In the genomic region with DNA sequence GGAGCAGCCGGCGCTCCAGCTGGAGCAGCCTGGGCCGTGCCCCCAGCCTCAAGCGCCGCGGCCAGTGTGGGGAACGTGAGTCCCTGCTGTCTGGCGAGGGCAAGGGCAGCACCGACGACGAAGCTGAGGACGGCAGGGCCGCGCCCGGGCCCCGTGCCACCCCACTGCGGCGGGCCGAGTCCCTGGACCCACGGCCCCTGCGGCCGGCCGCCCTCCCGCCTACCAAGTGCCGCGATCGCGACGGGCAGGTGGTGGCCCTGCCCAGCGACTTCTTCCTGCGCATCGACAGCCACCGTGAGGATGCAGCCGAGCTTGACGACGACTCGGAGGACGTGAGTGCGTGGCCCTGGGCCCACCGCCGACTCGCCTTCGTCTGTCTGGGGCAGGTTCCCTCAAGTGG, we compare ENCODE assay signal across 11 cellular contexts. TPM values are rescaled to one million over a fixed set of nuclear protein-coding genes. Genes with fewer than 3 reads are reported as not detected.
"Had no signal": no experiment of that assay in that cellular context is flagged by ENCODE, and none has a peak within 500 bp of the region (broad histone marks: within the 10 kb centered on the region; RNA-seq: fewer than 3 reads in every experiment).

No MANE protein-coding gene starts in this region.

- H3K4me2 ChIP-seq: GM23338, KMS-11 had no signal

- ATAC-seq: GM23338, HCT116, HepG2 had no signal

- H3K9me3 ChIP-seq: HAP-1 had no signal

- H3K9ac ChIP-seq: KMS-11 had no signal

- H3K27me3 Mint-ChIP-seq: IgD-negative memory B cell had no signal

- H3K36me3 ChIP-seq: HAP-1 had no signal

- DNase-seq: HFFc6, KBM-7 had no signal

- H3K27ac Mint-ChIP-seq: GM23338, HFFc6, IgD-negative memory B cell had no signal

- H3K4me3 Mint-ChIP-seq: GM23338, HFFc6, IgD-negative memory B cell had no signal

- H3K4me3 ChIP-seq: GM23338, HAP-1 had no signal

- H3K27ac ChIP-seq: HL-60, KMS-11 had no signal

- H3K9me3 Mint-ChIP-seq: GM23338, IgD-negative memory B cell had no signal

- H3K4me1 ChIP-seq: HAP-1 had no signal

- H3K4me1 Mint-ChIP-seq: GM23338 had no signal

- H3K36me3 Mint-ChIP-seq: IgD-negative memory B cell had no signal

- H2AFZ ChIP-seq: GM23338 had no signal

RNA-seq across cellular contexts. Expression of a gene that starts 16.0 kb away (rescaled TPM):
- total RNA-seq: GM23338, H1, HepG2, HT1080 had no signal
- polyA plus RNA-seq: H1, HepG2, IgD-negative memory B cell had no signal

RNA-seq across cellular contexts. Expression of a gene that starts 20.9 kb away (rescaled TPM):
- total RNA-seq: GM23338, H1, HepG2, HFFc6, HT1080 had no signal
- polyA plus RNA-seq: HepG2, IgD-negative memory B cell had no signal

RNA-seq across cellular contexts. Expression of a gene that starts 31.4 kb away (rescaled TPM):
- total RNA-seq: GM23338, H1, HepG2, HFFc6, HT1080 had no signal
- polyA plus RNA-seq: GM23338, IgD-negative memory B cell had no signal

RNA-seq across cellular contexts. Expression of a gene that starts 46.8 kb away (rescaled TPM):
- total RNA-seq: H1, HepG2, HFFc6, HT1080 had no signal
- polyA plus RNA-seq: GM23338, HepG2, IgD-negative memory B cell had no signal

RNA-seq across cellular contexts. Expression of a gene that starts 56.2 kb away (rescaled TPM):
- total RNA-seq: HT1080 had no signal
- polyA plus RNA-seq: IgD-negative memory B cell had no signal
